ENCODE assay signal across 18 cellular contexts in the genomic region with DNA sequence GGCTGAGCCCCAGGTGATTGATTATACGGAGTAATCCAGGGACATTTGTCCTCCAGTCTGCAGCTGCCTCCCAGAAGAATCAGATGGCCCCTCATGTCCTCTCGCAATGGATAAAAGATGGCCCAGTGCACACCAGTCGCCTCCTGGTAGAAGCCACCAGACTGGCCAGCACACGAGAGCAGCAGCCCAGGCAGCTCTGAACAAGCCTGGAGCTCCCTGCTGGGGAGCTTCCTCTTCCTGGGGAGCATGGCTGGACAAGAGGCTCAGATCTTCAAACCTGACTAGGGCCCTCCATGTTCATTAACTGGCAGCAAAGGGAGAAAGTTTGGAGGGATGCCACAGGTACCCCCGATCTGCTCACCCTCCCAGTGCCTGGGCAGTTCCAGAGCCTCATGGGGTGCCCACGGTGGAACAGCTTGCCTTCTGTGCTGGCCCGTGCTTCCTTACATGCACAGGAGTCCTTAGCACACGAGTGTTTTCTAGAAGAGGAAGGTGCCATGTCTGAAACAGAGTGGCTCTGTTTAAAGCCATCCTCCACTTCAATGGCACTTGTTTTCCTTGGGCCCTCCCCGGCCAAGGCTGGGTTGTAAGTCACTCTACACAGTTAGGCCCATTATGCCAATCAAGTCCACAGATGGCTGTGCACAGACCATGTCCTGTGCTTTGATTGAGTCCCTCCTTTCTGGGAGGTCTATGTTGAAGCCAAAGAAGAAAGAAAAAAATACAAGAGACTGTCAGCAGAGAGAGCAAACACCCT.
DNase-seq lines count a peak whose midpoint lies in the region; ATAC-seq and TF ChIP-seq lines count a peak whose summit lies in the region.
"Had no signal": no experiment of that assay in that cellular context is flagged by ENCODE, and none has a peak within 500 bp of the region (broad histone marks: within the 10 kb centered on the region; RNA-seq: fewer than 3 reads in every experiment).

No MANE protein-coding gene starts in this region.

- no peaks in the 10 kb centered on the region for H3K27me3 ChIP-seq in HL-60 (ENCODE audit: insufficient read depth, poor library complexity, severe bottlenecking)
- H3K27me3 ChIP-seq: cardiac muscle cell, SJCRH30, suprapubic skin had no signal

- H3K4me3 ChIP-seq in HL-60 (replicated peaks; ENCODE audit: insufficient read depth, low read length) = no peak overlapping the region
- H3K4me3 ChIP-seq: cardiac muscle cell, SJCRH30, suprapubic skin had no signal

- TF ChIP-seq CTCF in HL-60 (IDR thresholded peaks at IDR 0.05; ENCODE audit: insufficient read depth, low read length) (no peak), progenitor cell of endocrine pancreas (IDR thresholded peaks at IDR 0.05; ENCODE audit: unreplicated experiment) (no peak)

- no peak overlapping the region for H3K4me3 Mint-ChIP-seq in T-helper 1 cell treated with Interleukin-12 subunit alpha and Interleukin-12 subunit beta and Interleukin-4 antibody, amounts not matched to agents 30 μg/mL and 1 μg/mL, for 36 hours
- no peak overlapping the region for H3K4me3 Mint-ChIP-seq in progenitor cell of endocrine pancreas (ENCODE audit: low read depth)

- peaks cover 52% of the 10 kb centered on the region for H3K36me3 Mint-ChIP-seq in T-helper 1 cell treated with Interleukin-12 subunit alpha and Interleukin-12 subunit beta and Interleukin-4 antibody, amounts not matched to agents 30 μg/mL and 1 μg/mL, for 36 hours (ENCODE audit: low read depth)
- H3K36me3 Mint-ChIP-seq in progenitor cell of endocrine pancreas (ENCODE audit: insufficient read depth) = peaks cover 23% of the 10 kb centered on the region

- no peak for ATAC-seq in HG02588 (IDR thresholded peaks at IDR 0.05; ENCODE audit: unreplicated experiment)
- ATAC-seq: HCT116 had no signal

- no peaks in the 10 kb centered on the region for H3K9me3 Mint-ChIP-seq in T-helper 1 cell treated with Interleukin-12 subunit alpha and Interleukin-12 subunit beta and Interleukin-4 antibody, amounts not matched to agents 30 μg/mL and 1 μg/mL, for 36 hours
- H3K9me3 Mint-ChIP-seq in progenitor cell of endocrine pancreas (ENCODE audit: low read depth) = no peaks in the 10 kb centered on the region

- no peaks in the 10 kb centered on the region for H3K27me3 Mint-ChIP-seq in T-helper 1 cell treated with Interleukin-12 subunit alpha and Interleukin-12 subunit beta and Interleukin-4 antibody, amounts not matched to agents 30 μg/mL and 1 μg/mL, for 36 hours (ENCODE audit: low read depth)
- no peaks in the 10 kb centered on the region for H3K27me3 Mint-ChIP-seq in progenitor cell of endocrine pancreas

- H3K27ac Mint-ChIP-seq in T-helper 1 cell treated with Interleukin-12 subunit alpha and Interleukin-12 subunit beta and Interleukin-4 antibody, amounts not matched to agents 30 μg/mL and 1 μg/mL, for 36 hours = peak overlapping the region; percentile 72
- H3K27ac Mint-ChIP-seq in progenitor cell of endocrine pancreas = peak overlapping the region; percentile 47

- peaks cover 15% of the 10 kb centered on the region for H3K4me1 Mint-ChIP-seq in T-helper 1 cell treated with Interleukin-12 subunit alpha and Interleukin-12 subunit beta and Interleukin-4 antibody, amounts not matched to agents 30 μg/mL and 1 μg/mL, for 36 hours (ENCODE audit: low read depth)
- H3K4me1 Mint-ChIP-seq in progenitor cell of endocrine pancreas (ENCODE audit: low read depth) = no peaks in the 10 kb centered on the region

- DNase-seq in T-helper 1 cell (no peak), HL-60 (ENCODE audit: low read depth in 1 of 2, low spot score in 1 of 2) (peak in 1 of 2 experiments; percentile 53), cerebellar cortex (ENCODE audit: low spot score) (peak; percentile 23), progenitor cell of endocrine pancreas (ENCODE audit: low spot score, unreplicated experiment) (no peak), NCI-H345 (lab: John Stamatoyannopoulos, UW) (no peak), A172 (ENCODE audit: low spot score) (no peak)
- DNase-seq: 8988T; activated CD4-positive, alpha-beta T cell treated with anti-CD3 and anti-CD28 coated beads for 1 hour; erythroblast; NCI-H187 treated with DMSO at 0.1 percent for 48 hours; NCI-H82; SJCRH30 had no signal

- H3K27ac ChIP-seq in HL-60 (replicated peaks) = peak overlapping the region; percentile 69
- H3K27ac ChIP-seq: cardiac muscle cell, KMS-11, SJCRH30, suprapubic skin had no signal
